ENCODE assay signal across 1 cellular context in the genomic region with DNA sequence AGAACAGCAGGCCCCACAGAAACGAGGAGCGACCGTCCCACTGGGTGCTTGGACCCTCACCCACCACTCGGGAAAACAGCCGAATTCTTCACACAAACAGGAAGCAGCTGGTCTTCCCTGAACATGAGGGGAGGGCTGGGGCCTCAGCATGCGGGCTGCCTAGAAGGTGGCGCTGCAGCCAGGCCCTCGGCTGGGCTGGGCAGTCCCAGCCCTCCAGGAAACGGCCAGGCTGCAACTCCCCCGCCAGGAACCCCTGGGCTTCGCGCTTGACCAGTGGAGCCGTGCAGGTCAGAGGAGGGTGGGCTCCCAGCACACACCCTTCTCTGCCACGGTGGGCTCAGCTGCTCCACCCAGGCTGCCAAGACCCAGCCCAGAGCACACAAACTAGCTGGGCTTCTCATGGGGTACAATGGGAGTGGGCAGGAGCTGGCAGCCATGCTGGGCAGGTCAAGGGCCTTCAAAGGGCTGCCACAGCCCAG.
TF ChIP-seq lines count a peak whose summit lies in the region.

No MANE protein-coding gene starts in this region.

TF ChIP-seq in HepG2, 621 proteins besides CTCF, POLR2A, EP300 and RAD21 (continued from another document and continues in another):
- TF ChIP-seq, protein P1, sequence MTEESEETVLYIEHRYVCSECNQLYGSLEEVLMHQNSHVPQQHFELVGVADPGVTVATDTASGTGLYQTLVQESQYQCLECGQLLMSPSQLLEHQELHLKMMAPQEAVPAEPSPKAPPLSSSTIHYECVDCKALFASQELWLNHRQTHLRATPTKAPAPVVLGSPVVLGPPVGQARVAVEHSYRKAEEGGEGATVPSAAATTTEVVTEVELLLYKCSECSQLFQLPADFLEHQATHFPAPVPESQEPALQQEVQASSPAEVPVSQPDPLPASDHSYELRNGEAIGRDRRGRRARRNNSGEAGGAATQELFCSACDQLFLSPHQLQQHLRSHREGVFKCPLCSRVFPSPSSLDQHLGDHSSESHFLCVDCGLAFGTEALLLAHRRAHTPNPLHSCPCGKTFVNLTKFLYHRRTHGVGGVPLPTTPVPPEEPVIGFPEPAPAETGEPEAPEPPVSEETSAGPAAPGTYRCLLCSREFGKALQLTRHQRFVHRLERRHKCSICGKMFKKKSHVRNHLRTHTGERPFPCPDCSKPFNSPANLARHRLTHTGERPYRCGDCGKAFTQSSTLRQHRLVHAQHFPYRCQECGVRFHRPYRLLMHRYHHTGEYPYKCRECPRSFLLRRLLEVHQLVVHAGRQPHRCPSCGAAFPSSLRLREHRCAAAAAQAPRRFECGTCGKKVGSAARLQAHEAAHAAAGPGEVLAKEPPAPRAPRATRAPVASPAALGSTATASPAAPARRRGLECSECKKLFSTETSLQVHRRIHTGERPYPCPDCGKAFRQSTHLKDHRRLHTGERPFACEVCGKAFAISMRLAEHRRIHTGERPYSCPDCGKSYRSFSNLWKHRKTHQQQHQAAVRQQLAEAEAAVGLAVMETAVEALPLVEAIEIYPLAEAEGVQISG (CRISPR knock-in tag; IDR thresholded peaks at IDR 0.05) = 0 out of 2 replicates have a peak, but pooled peaks have one; percentile 42
- TF ChIP-seq MED1 (CRISPR knock-in tag; IDR thresholded peaks at IDR 0.05) (peak; percentile 41), ZNF33B (CRISPR knock-in tag; IDR thresholded peaks at IDR 0.05) (no peak), AGO1 (IDR thresholded peaks at IDR 0.05; ENCODE audit: low read depth, low read length, poor library complexity, severe bottlenecking) (no peak), ZNF589 (CRISPR knock-in tag; conservative IDR thresholded peaks at IDR 0.05) (no peak), ZNF326 (CRISPR knock-in tag; IDR thresholded peaks at IDR 0.05; ENCODE audit: borderline replicate concordance) (no peak), CBFB (CRISPR knock-in tag; IDR thresholded peaks at IDR 0.05) (no peak), CEBPB (IDR thresholded peaks at IDR 0.05; ENCODE audit: borderline replicate concordance, low read depth, low read length) (no peak), ZNF660 (CRISPR knock-in tag; IDR thresholded peaks at IDR 0.05; ENCODE audit: borderline replicate concordance, low read depth) (no peak), ZIK1 (CRISPR knock-in tag; IDR thresholded peaks at IDR 0.05; ENCODE audit: borderline replicate concordance, low read depth) (no peak), ZNF468 (CRISPR knock-in tag; IDR thresholded peaks at IDR 0.05) (no peak), PHF20 (CRISPR knock-in tag; IDR thresholded peaks at IDR 0.05) (no peak), NPAS2 (CRISPR knock-in tag; IDR thresholded peaks at IDR 0.05; ENCODE audit: borderline replicate concordance) (no peak), ZKSCAN8 (CRISPR knock-in tag; IDR thresholded peaks at IDR 0.05; ENCODE audit: borderline replicate concordance) (no peak), ELF1 (CRISPR knock-in tag; IDR thresholded peaks at IDR 0.05) (0 out of 2 replicates have a peak, but pooled peaks have one; percentile 64), SP4 (CRISPR knock-in tag; IDR thresholded peaks at IDR 0.05) (no peak), SAP130 (CRISPR knock-in tag; IDR thresholded peaks at IDR 0.05; ENCODE audit: low read depth) (peak; percentile 43), ZBTB7B (CRISPR knock-in tag; IDR thresholded peaks at IDR 0.05) (peak; percentile 49; the same call in 1 of the 2 replicates), ZNF816 (CRISPR knock-in tag; IDR thresholded peaks at IDR 0.05; ENCODE audit: borderline replicate concordance) (no peak), ZNF180 (CRISPR knock-in tag; IDR thresholded peaks at IDR 0.05; ENCODE audit: borderline replicate concordance, low read depth) (no peak), SRSF1 (optimal IDR thresholded peaks at IDR 0.05; ENCODE audit: low read depth, low read length) (no peak), TCF7 (IDR thresholded peaks at IDR 0.05; ENCODE audit: low read depth) (no peak), TMF1 (CRISPR knock-in tag; IDR thresholded peaks at IDR 0.05; ENCODE audit: low read depth) (no peak), MAFF (IDR thresholded peaks at IDR 0.05; ENCODE audit: low read depth, low read length) (no peak), YY1 (IDR thresholded peaks at IDR 0.05; ENCODE audit: insufficient read depth, insufficient replicate concordance, low read depth, low read length) (peak; percentile 54), TBX2 (CRISPR knock-in tag; IDR thresholded peaks at IDR 0.05; ENCODE audit: borderline replicate concordance) (0 out of 2 replicates have a peak, but pooled peaks have one; percentile 27), SOX5 (CRISPR knock-in tag; IDR thresholded peaks at IDR 0.05; ENCODE audit: borderline replicate concordance) (no peak), RCOR2 (CRISPR knock-in tag; IDR thresholded peaks at IDR 0.05) (no peak), CHD2 (IDR thresholded peaks at IDR 0.05; ENCODE audit: low read depth, low read length) (no peak), ZNF501 (CRISPR knock-in tag; IDR thresholded peaks at IDR 0.05) (peak; percentile 37; the same call in 1 of the 2 replicates), BCL6 (CRISPR knock-in tag; IDR thresholded peaks at IDR 0.05) (peak; percentile 74), EED (CRISPR knock-in tag; IDR thresholded peaks at IDR 0.05) (no peak), ZNF605 (CRISPR knock-in tag; IDR thresholded peaks at IDR 0.05) (no peak), EZH2 (conservative IDR thresholded peaks at IDR 0.05; ENCODE audit: low read depth, low read length) (no peak), NR2C2 (CRISPR knock-in tag; IDR thresholded peaks at IDR 0.05; ENCODE audit: borderline replicate concordance) (no peak), ZBTB21 (CRISPR knock-in tag; IDR thresholded peaks at IDR 0.05) (no peak), NFIB (CRISPR knock-in tag; IDR thresholded peaks at IDR 0.05; ENCODE audit: borderline replicate concordance) (no peak), NFYB (CRISPR knock-in tag; IDR thresholded peaks at IDR 0.05) (no peak), JUNB (CRISPR knock-in tag; IDR thresholded peaks at IDR 0.05; ENCODE audit: borderline replicate concordance) (no peak), KDM5A (IDR thresholded peaks at IDR 0.05; ENCODE audit: borderline replicate concordance, low read length) (no peak), ETV5 (CRISPR knock-in tag; IDR thresholded peaks at IDR 0.05; ENCODE audit: borderline replicate concordance) (0 out of 2 replicates have a peak, but pooled peaks have one; percentile 58), ZNF329 (CRISPR knock-in tag; IDR thresholded peaks at IDR 0.05; ENCODE audit: low read depth) (no peak), GATAD2A (CRISPR knock-in tag; IDR thresholded peaks at IDR 0.05) (peak; percentile 48), TSC22D2 (CRISPR knock-in tag; IDR thresholded peaks at IDR 0.05; ENCODE audit: borderline replicate concordance) (no peak), ARNT (IDR thresholded peaks at IDR 0.05) (no peak), SRY (CRISPR knock-in tag; IDR thresholded peaks at IDR 0.05) (no peak), XRCC5 (optimal IDR thresholded peaks at IDR 0.05; ENCODE audit: low read length) (peak; percentile 35), MYNN (CRISPR knock-in tag; IDR thresholded peaks at IDR 0.05; ENCODE audit: low read depth) (no peak), ZNF577 (CRISPR knock-in tag; IDR thresholded peaks at IDR 0.05; ENCODE audit: borderline replicate concordance, low read depth) (no peak), TBP (CRISPR knock-in tag; IDR thresholded peaks at IDR 0.05) (no peak), STAG1 (CRISPR knock-in tag; IDR thresholded peaks at IDR 0.05) (peak; percentile 38), CREM (IDR thresholded peaks at IDR 0.05) (no peak), CREM (CRISPR knock-in tag; IDR thresholded peaks at IDR 0.05) (no peak)
- TF ChIP-seq, protein P2, sequence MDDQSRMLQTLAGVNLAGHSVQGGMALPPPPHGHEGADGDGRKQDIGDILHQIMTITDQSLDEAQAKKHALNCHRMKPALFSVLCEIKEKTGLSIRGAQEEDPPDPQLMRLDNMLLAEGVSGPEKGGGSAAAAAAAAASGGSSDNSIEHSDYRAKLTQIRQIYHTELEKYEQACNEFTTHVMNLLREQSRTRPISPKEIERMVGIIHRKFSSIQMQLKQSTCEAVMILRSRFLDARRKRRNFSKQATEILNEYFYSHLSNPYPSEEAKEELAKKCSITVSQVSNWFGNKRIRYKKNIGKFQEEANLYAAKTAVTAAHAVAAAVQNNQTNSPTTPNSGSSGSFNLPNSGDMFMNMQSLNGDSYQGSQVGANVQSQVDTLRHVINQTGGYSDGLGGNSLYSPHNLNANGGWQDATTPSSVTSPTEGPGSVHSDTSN (CRISPR knock-in tag; IDR thresholded peaks at IDR 0.05; ENCODE audit: borderline replicate concordance) = no peak
- TF ChIP-seq, protein P3, sequence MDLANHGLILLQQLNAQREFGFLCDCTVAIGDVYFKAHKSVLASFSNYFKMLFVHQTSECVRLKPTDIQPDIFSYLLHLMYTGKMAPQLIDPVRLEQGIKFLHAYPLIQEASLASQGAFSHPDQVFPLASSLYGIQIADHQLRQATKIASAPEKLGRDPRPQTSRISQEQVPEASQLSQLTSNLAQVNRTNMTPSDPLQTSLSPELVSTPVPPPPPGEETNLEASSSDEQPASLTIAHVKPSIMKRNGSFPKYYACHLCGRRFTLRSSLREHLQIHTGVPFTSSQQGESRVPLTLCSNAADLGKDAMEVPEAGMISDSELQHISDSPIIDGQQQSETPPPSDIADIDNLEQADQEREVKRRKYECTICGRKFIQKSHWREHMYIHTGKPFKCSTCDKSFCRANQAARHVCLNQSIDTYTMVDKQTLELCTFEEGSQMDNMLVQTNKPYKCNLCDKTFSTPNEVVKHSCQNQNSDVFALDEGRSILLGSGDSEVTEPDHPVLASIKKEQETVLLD (CRISPR knock-in tag; IDR thresholded peaks at IDR 0.05; ENCODE audit: low read depth) = no peak
- TF ChIP-seq, protein P4, sequence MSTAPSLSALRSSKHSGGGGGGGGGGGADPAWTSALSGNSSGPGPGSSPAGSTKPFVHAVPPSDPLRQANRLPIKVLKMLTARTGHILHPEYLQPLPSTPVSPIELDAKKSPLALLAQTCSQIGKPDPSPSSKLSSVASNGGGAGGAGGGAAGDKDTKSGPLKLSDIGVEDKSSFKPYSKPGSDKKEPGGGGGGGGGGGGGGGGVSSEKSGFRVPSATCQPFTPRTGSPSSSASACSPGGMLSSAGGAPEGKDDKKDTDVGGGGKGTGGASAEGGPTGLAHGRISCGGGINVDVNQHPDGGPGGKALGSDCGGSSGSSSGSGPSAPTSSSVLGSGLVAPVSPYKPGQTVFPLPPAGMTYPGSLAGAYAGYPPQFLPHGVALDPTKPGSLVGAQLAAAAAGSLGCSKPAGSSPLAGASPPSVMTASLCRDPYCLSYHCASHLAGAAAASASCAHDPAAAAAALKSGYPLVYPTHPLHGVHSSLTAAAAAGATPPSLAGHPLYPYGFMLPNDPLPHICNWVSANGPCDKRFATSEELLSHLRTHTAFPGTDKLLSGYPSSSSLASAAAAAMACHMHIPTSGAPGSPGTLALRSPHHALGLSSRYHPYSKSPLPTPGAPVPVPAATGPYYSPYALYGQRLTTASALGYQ (CRISPR knock-in tag; IDR thresholded peaks at IDR 0.05) = no peak
- TF ChIP-seq, protein P5, sequence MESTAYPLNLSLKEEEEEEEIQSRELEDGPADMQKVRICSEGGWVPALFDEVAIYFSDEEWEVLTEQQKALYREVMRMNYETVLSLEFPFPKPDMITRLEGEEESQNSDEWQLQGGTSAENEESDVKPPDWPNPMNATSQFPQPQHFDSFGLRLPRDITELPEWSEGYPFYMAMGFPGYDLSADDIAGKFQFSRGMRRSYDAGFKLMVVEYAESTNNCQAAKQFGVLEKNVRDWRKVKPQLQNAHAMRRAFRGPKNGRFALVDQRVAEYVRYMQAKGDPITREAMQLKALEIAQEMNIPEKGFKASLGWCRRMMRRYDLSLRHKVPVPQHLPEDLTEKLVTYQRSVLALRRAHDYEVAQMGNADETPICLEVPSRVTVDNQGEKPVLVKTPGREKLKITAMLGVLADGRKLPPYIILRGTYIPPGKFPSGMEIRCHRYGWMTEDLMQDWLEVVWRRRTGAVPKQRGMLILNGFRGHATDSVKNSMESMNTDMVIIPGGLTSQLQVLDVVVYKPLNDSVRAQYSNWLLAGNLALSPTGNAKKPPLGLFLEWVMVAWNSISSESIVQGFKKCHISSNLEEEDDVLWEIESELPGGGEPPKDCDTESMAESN (CRISPR knock-in tag; conservative IDR thresholded peaks at IDR 0.05) = 0 out of 2 replicates have a peak, but pooled peaks have one; percentile 23
- TF ChIP-seq, protein P6, sequence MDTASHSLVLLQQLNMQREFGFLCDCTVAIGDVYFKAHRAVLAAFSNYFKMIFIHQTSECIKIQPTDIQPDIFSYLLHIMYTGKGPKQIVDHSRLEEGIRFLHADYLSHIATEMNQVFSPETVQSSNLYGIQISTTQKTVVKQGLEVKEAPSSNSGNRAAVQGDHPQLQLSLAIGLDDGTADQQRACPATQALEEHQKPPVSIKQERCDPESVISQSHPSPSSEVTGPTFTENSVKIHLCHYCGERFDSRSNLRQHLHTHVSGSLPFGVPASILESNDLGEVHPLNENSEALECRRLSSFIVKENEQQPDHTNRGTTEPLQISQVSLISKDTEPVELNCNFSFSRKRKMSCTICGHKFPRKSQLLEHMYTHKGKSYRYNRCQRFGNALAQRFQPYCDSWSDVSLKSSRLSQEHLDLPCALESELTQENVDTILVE (CRISPR knock-in tag; IDR thresholded peaks at IDR 0.05) = no peak
- TF ChIP-seq, protein P7, sequence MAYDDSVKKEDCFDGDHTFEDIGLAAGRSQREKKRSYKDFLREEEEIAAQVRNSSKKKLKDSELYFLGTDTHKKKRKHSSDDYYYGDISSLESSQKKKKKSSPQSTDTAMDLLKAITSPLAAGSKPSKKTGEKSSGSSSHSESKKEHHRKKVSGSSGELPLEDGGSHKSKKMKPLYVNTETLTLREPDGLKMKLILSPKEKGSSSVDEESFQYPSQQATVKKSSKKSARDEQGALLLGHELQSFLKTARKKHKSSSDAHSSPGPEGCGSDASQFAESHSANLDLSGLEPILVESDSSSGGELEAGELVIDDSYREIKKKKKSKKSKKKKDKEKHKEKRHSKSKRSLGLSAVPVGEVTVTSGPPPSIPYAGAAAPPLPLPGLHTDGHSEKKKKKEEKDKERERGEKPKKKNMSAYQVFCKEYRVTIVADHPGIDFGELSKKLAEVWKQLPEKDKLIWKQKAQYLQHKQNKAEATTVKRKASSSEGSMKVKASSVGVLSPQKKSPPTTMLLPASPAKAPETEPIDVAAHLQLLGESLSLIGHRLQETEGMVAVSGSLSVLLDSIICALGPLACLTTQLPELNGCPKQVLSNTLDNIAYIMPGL (CRISPR knock-in tag; IDR thresholded peaks at IDR 0.05; ENCODE audit: borderline replicate concordance in 1 of 2, low read depth in 1 of 2) = peak in 1 of 2 experiments; percentile 24; a peak in 1 of 4 replicates
